ENCODE assay signal across 8 cellular contexts in the genomic region with DNA sequence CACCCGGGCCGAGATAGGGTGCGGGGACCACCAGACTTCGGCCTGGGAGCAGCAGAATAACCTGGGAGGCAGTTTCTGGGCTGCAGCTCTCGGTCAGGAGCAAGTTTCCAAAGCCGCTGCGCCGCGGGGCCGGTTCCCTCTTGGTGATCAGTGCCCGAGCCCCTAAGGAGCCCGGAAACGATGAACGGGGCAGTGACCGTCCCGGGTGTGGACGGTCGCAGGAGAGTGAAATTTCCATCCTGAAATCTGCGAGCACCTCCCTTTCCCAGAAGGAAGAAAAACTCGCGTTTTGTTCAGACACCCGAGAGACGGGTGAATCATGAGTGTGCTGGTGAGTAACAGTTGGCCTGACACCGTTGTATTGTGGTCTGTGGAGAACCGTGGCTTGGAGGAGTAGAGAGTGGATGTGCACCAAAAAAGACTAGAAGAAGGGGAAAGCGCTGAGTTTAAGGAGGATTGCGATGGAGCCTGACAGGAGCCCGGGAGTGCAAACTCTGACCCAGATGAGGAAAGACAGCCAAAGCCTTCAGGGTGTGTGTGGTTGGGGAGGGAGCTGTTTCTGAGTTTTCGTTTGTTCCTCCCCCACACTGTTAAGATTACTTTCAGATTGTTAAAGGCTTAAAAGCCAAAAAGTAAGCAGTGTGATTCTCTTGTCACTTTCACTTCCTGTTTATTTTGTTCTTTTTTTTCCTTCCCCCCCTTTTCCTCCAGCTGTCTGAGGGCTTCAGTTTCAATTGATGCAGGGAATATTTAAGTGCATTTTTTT. TPM values are rescaled to one million over a fixed set of nuclear protein-coding genes. Genes with fewer than 3 reads are reported as not detected.
DNase-seq lines count a peak whose midpoint lies in the region; TF ChIP-seq lines count a peak whose summit lies in the region.

No MANE protein-coding gene starts in this region.

- H3K79me2 ChIP-seq in GM23248 (ENCODE audit: insufficient read depth) (peaks cover 45% of the 10 kb centered on the region), KMS-11 (ENCODE audit: insufficient read depth, low read depth) (peaks cover 29% of the 10 kb centered on the region)

- H3F3A ChIP-seq in GM23248 (ENCODE audit: insufficient read depth) = peaks cover 32% of the 10 kb centered on the region

- H3K9me3 ChIP-seq in GM23248 (ENCODE audit: low read depth) (no peaks in the 10 kb centered on the region), breast epithelium (no peaks in the 10 kb centered on the region)

- H3K4me1 ChIP-seq in GM23248 (ENCODE audit: insufficient read depth) (peaks cover 8% of the 10 kb centered on the region; the same call in 1 of the 2 replicates), KMS-11 (ENCODE audit: low read depth, poor library complexity, severe bottlenecking) (peaks cover 19% of the 10 kb centered on the region), breast epithelium (no peaks in the 10 kb centered on the region)

- in situ Hi-C loops in GM23248 (cut with MboI) = no loop called here

- H4K20me1 ChIP-seq in GM23248 (ENCODE audit: insufficient read depth) (no peaks in the 10 kb centered on the region), KMS-11 (ENCODE audit: insufficient read depth) (peaks cover 4% of the 10 kb centered on the region; the same call in 1 of the 2 replicates)

- TF ChIP-seq POLR2A in breast epithelium (IDR thresholded peaks at IDR 0.05) = no peak

- TF ChIP-seq CTCF in GM06990 (IDR thresholded peaks at IDR 0.05; ENCODE audit: insufficient read depth, low read length, poor library complexity, severe bottlenecking) = no peak
- no peak for TF ChIP-seq CTCF in KMS-11 (conservative IDR thresholded peaks at IDR 0.05; ENCODE audit: low read depth, low read length)
- no peak for TF ChIP-seq CTCF in breast epithelium (IDR thresholded peaks at IDR 0.05)

- no peaks in the 10 kb centered on the region for H3K36me3 ChIP-seq in GM06990 (ENCODE audit: control insufficient read depth, insufficient read depth, low read length)
- H3K36me3 ChIP-seq in GM23248 (ENCODE audit: low read depth) = no peaks in the 10 kb centered on the region
- H3K36me3 ChIP-seq in KMS-11 (ENCODE audit: insufficient read depth) = no peaks in the 10 kb centered on the region
- no peaks in the 10 kb centered on the region for H3K36me3 ChIP-seq in breast epithelium

- no peaks in the 10 kb centered on the region for H3K27me3 ChIP-seq in GM06990 (replicated peaks; ENCODE audit: control insufficient read depth, insufficient read depth, low read length)
- H3K27me3 ChIP-seq in GM23248 (replicated peaks; ENCODE audit: insufficient read depth) = no peaks in the 10 kb centered on the region
- H3K27me3 ChIP-seq in KMS-11 (ENCODE audit: insufficient read depth, low read depth) = no peaks in the 10 kb centered on the region
- H3K27me3 ChIP-seq in breast epithelium = no peaks in the 10 kb centered on the region

- H3K4me3 ChIP-seq in GM06990 (replicated peaks; ENCODE audit: low read depth, low read length) (peak overlapping the region; percentile 77), GM23248 (peak overlapping the region; percentile 83), KMS-11 (IDR thresholded peaks at IDR 0.05; ENCODE audit: insufficient read depth, low read depth, low read length) (no peak overlapping the region), breast epithelium (peak overlapping the region; percentile 75 to 89 (median 76))

- intact Hi-C loops in breast epithelium (cut with DNase I; ENCODE audit: low total_unique reads) = no loop called here

- 1% methylated on average over 28 to 29 of the region's 29 CpGs for WGBS in GM23248 (ENCODE audit: low coverage in 1 of 2, low lambda C conversion rate in 2 of 2, missing lambda C conversion rate in 2 of 2), 2 experiments

- H3K4me2 ChIP-seq in GM23248 (ENCODE audit: unreplicated experiment) (peak overlapping the region; percentile 96), KMS-11 (peak overlapping the region; percentile 65)

- H3K9me2 ChIP-seq in GM23248 (ENCODE audit: insufficient read depth) = no peaks in the 10 kb centered on the region

- H3K9ac ChIP-seq in GM23248 (peak overlapping the region; percentile 91), KMS-11 (peak overlapping the region; percentile 71)

- H3K27ac ChIP-seq in GM23248 (peak overlapping the region; percentile 84), KMS-11 (peak overlapping the region; percentile 61), breast epithelium (peak overlapping the region; percentile 82 to 86)

- H2AFZ ChIP-seq in GM23248 = peak overlapping the region; percentile 92
- H2AFZ ChIP-seq in KMS-11 (ENCODE audit: low read depth) = peak overlapping the region; percentile 77

- DNase-seq in GM06990 (ENCODE audit: extremely low read depth, insufficient read length) (peak; percentile 80), GM23248 (peak; percentile 93), UCSD-AML1 (lab: John Stamatoyannopoulos, UW; ENCODE audit: unreplicated experiment) (peak; percentile 41), breast epithelium (ENCODE audit: low spot score in 2 of 2) (peak in 1 of 2 donors; percentile 20), iris pigment epithelial cell (ENCODE audit: low read depth) (peak; percentile 87), ureter (ENCODE audit: low spot score) (no peak)
- peak; percentile 38 for DNase-seq in stimulated activated CD4-positive, alpha-beta T cell treated with anti-CD3 and anti-CD28 coated beads, Interleukin-12 subunit alpha, Interleukin-12 subunit beta, amount 100 ng/mL, for 4 hours

RNA-seq across cellular contexts. Expression of a gene that starts 0.8 kb away (rescaled TPM):
- 34.1 and 52.6 TPM in 2 replicates for total RNA-seq in GM23248 (2014; rRNA removed; shearing (Covaris generic))
- 30.1 and 32.9 TPM in 2 replicates for polyA plus RNA-seq in GM23248 (2016; fragmentation: Nextera tagmentation; extraction: Ambion mirVana)
- 10 to 100 TPM; 16.4 to 29.4 (median 26.5) TPM for total RNA-seq in breast epithelium
- total RNA-seq in ureter = 9.0 TPM
